ENCODE assay signal across 2 cellular contexts in genomic region chr9:92122061-92122460, GRCh38.
TF ChIP-seq lines count a peak whose summit lies in the region.

No MANE protein-coding gene starts in this region.

TF ChIP-seq in GM23338, 12 proteins besides CTCF, POLR2A, EP300 and RAD21 (continued from another document):
- TF ChIP-seq, protein P1, sequence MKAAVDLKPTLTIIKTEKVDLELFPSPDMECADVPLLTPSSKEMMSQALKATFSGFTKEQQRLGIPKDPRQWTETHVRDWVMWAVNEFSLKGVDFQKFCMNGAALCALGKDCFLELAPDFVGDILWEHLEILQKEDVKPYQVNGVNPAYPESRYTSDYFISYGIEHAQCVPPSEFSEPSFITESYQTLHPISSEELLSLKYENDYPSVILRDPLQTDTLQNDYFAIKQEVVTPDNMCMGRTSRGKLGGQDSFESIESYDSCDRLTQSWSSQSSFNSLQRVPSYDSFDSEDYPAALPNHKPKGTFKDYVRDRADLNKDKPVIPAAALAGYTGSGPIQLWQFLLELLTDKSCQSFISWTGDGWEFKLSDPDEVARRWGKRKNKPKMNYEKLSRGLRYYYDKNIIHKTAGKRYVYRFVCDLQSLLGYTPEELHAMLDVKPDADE (IDR thresholded peaks at IDR 0.05) = no peak
- no peak for TF ChIP-seq POLR2AphosphoS5 (IDR thresholded peaks at IDR 0.05; ENCODE audit: low read depth)

TF ChIP-seq in K562, 482 proteins besides CTCF, POLR2A, EP300 and RAD21 (continued from another document):
- TF ChIP-seq SUPT5H (IDR thresholded peaks at IDR 0.05) (no peak), LCOR (CRISPR knock-in tag; IDR thresholded peaks at IDR 0.05) (no peak), ZNF146 (CRISPR knock-in tag; IDR thresholded peaks at IDR 0.05; ENCODE audit: unreplicated experiment) (no peak), HSF4 (CRISPR knock-in tag; IDR thresholded peaks at IDR 0.05; ENCODE audit: borderline replicate concordance) (no peak)
- TF ChIP-seq, protein P2, sequence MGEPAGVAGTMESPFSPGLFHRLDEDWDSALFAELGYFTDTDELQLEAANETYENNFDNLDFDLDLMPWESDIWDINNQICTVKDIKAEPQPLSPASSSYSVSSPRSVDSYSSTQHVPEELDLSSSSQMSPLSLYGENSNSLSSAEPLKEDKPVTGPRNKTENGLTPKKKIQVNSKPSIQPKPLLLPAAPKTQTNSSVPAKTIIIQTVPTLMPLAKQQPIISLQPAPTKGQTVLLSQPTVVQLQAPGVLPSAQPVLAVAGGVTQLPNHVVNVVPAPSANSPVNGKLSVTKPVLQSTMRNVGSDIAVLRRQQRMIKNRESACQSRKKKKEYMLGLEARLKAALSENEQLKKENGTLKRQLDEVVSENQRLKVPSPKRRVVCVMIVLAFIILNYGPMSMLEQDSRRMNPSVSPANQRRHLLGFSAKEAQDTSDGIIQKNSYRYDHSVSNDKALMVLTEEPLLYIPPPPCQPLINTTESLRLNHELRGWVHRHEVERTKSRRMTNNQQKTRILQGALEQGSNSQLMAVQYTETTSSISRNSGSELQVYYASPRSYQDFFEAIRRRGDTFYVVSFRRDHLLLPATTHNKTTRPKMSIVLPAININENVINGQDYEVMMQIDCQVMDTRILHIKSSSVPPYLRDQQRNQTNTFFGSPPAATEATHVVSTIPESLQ (CRISPR knock-in tag; IDR thresholded peaks at IDR 0.05) = no peak
